Comparison of ENCODE assay signal across 1 cellular context in genomic region chr14:68897559-68898160, GRCh38.
TF ChIP-seq lines count a peak whose summit lies in the region.

No MANE protein-coding gene starts in this region.

TF ChIP-seq in IMR-90, 13 proteins besides CTCF, POLR2A, EP300 and RAD21 (continued from another document):
- TF ChIP-seq RCOR1 (IDR thresholded peaks at IDR 0.05; ENCODE audit: insufficient replicate concordance, low read length) (no peak), BHLHE40 (IDR thresholded peaks at IDR 0.05; ENCODE audit: low read depth, low read length) (no peak), CHD1 (IDR thresholded peaks at IDR 0.05; ENCODE audit: low read depth, low read length) (no peak), MAFK (IDR thresholded peaks at IDR 0.05; ENCODE audit: low read depth, low read length) (no peak), SMC3 (IDR thresholded peaks at IDR 0.05; ENCODE audit: low read depth, low read length) (no peak)
TF ChIP-seq in IMR-90: peak in this region for 0.
